ENCODE assay signal across 17 cellular contexts in genomic region chr2:234202601-234203000, GRCh38.
DNase-seq lines count a peak whose midpoint lies in the region; ATAC-seq, FAIRE-seq and TF ChIP-seq lines count a peak whose summit lies in the region.
"Had no signal": no experiment of that assay in that cellular context is flagged by ENCODE, and none has a peak within 500 bp of the region (broad histone marks: within the 10 kb centered on the region; RNA-seq: fewer than 3 reads in every experiment).

No MANE protein-coding gene starts in this region.

- dilution Hi-C loops in mammary epithelial cell (cut with HindIII; ENCODE audit: low sequenced_read_pairs), result no loop called here

- no peak for TF ChIP-seq CTCF in PC-3 (conservative IDR thresholded peaks at IDR 0.05; ENCODE audit: low read depth, low read length)
- no peak for TF ChIP-seq CTCF in mammary epithelial cell (conservative IDR thresholded peaks at IDR 0.05 in 1 of 2, IDR thresholded peaks at IDR 0.05 in 1 of 2; ENCODE audit: extremely low read depth in 1 of 2, insufficient read depth in 1 of 2, low read depth in 1 of 2, low read length in 2 of 2)

- no peak overlapping the region for H3K14ac ChIP-seq in mesenchymal stem cell (ENCODE audit: low read length in 2 of 2)

- H3K9me3 ChIP-seq in PC-3 (ENCODE audit: low read length), result no peaks in the 10 kb centered on the region
- H3K9me3 ChIP-seq in mammary epithelial cell (replicated peaks; ENCODE audit: insufficient read depth, low read length), result peaks cover 8% of the 10 kb centered on the region
- peaks cover 3% of the 10 kb centered on the region for H3K9me3 ChIP-seq in mesenchymal stem cell (ENCODE audit: control insufficient read depth, low read length)
- H3K9me3 ChIP-seq: SJCRH30 had no signal

- peak overlapping the region; percentile 19 for H2BK15ac ChIP-seq in mesenchymal stem cell (ENCODE audit: low read depth, poor library complexity, severe bottlenecking)

- peak overlapping the region in 1 of 2 experiments; percentile 66 for H3K18ac ChIP-seq in mesenchymal stem cell (ENCODE audit: low read depth in 1 of 2, low read length in 2 of 2)

- H3K4me2 ChIP-seq in PC-3 (ENCODE audit: low read length) (peak overlapping the region; percentile 73), mammary epithelial cell (ENCODE audit: insufficient read depth, low read depth, low read length) (peak overlapping the region; percentile 66), mesenchymal stem cell (ENCODE audit: low read length, poor library complexity, severe bottlenecking) (no peak overlapping the region)
- H3K4me2 ChIP-seq: KMS-11 had no signal

- WGBS in mammary epithelial cell (ENCODE audit: low coverage, missing lambda C conversion rate), result 100% methylated on average over 2 of the region's 2 CpGs
- 91% methylated on average over 2 of the region's 2 CpGs for WGBS in mesenchymal stem cell

- DNase-seq in PC-3 (no peak), mammary epithelial cell (no peak), mesenchymal stem cell (no peak), urothelium cell line (ENCODE audit: low spot score) (no peak)
- no peak for DNase-seq in activated T-cell treated with anti-CD3 and anti-CD28 coated beads, Interleukin-2, amount 50 U/mL, for 1 hour
- DNase-seq: CD4-positive, CD25-positive, alpha-beta regulatory T cell; MM.1S; NCI-H1105; NCI-H1694 treated with DMSO at 0.1 percent for 48 hours; NCI-H446 had no signal

- H4K8ac ChIP-seq in mesenchymal stem cell (ENCODE audit: low read length), result no peak overlapping the region

- no peaks in the 10 kb centered on the region for H3K27me3 ChIP-seq in ACC112 (ENCODE audit: insufficient read depth, low read length)
- H3K27me3 ChIP-seq in PC-3 (ENCODE audit: low read length), result no peaks in the 10 kb centered on the region
- H3K27me3 ChIP-seq in mammary epithelial cell (ENCODE audit: insufficient read depth, low read length), result no peaks in the 10 kb centered on the region
- peaks cover 0 to 6% of the 10 kb centered on the region in 2 experiments for H3K27me3 ChIP-seq in mesenchymal stem cell (ENCODE audit: control insufficient read depth in 1 of 2, insufficient read depth in 1 of 2, low read length in 2 of 2)
- H3K27me3 ChIP-seq: SJCRH30 had no signal

- H3K27ac ChIP-seq in ACC112 (ENCODE audit: low read depth, low read length), result peak overlapping the region; percentile 64
- peak overlapping the region; percentile 89 for H3K27ac ChIP-seq in PC-3 (ENCODE audit: low read length)
- peak overlapping the region; percentile 67 for H3K27ac ChIP-seq in mammary epithelial cell (ENCODE audit: insufficient read depth, low read depth, low read length)
- H3K27ac ChIP-seq in mesenchymal stem cell (ENCODE audit: low read length, poor library complexity, severe bottlenecking), result peak overlapping the region; percentile 99
- H3K27ac ChIP-seq: KMS-11, SJCRH30 had no signal

- no peak overlapping the region for H3K4ac ChIP-seq in mesenchymal stem cell (ENCODE audit: low read depth in 1 of 2, low read length in 2 of 2)

- H2AFZ ChIP-seq in ACC112 (ENCODE audit: low read length, unreplicated experiment) (no peak overlapping the region), PC-3 (ENCODE audit: low read length) (no peak overlapping the region), mammary epithelial cell (ENCODE audit: low read depth, low read length) (no peak overlapping the region), mesenchymal stem cell (ENCODE audit: low read depth, low read length) (no peak overlapping the region)

- H3K4me1 ChIP-seq in ACC112 (ENCODE audit: control insufficient read depth, insufficient read depth, low read length, unreplicated experiment) (peaks cover 25% of the 10 kb centered on the region), PC-3 (ENCODE audit: insufficient read depth, low read length) (peaks cover 32% of the 10 kb centered on the region), mammary epithelial cell (ENCODE audit: insufficient read depth, low read length) (peaks cover 16% of the 10 kb centered on the region), mesenchymal stem cell (ENCODE audit: control insufficient read depth, insufficient read depth, low read depth, low read length) (peaks cover 11% of the 10 kb centered on the region)
- H3K4me1 ChIP-seq: SJCRH30 had no signal

- H4K20me1 ChIP-seq in PC-3 (ENCODE audit: low read length), result no peaks in the 10 kb centered on the region
- no peaks in the 10 kb centered on the region for H4K20me1 ChIP-seq in mammary epithelial cell (ENCODE audit: insufficient read depth, low read length)

- no peak overlapping the region for H4K91ac ChIP-seq in mesenchymal stem cell (ENCODE audit: low read length)

- CTCF ChIA-PET in PC-3 (lab: Charles Lee) (no interaction called here), mammary epithelial cell (lab: Charles Lee; ENCODE audit: low non-redundant PET) (interaction anchor here (0.5 to 1.0 kb wide), 3 partner anchors 19 to 191 kb away, joined by 4 read pairs; no protein-coding TSS in a partner anchor)

- BruUV-seq in PC-3 (replicated peaks; lab: Mats Ljungman, UMichigan) (no TSS peak), mammary epithelial cell (replicated peaks; lab: Mats Ljungman, UMichigan) (no TSS peak)

- H3K9ac ChIP-seq in PC-3 (ENCODE audit: low read length), result peak overlapping the region; percentile 41
- H3K9ac ChIP-seq in mammary epithelial cell (ENCODE audit: insufficient read depth, low read length), result no peak overlapping the region
- peak overlapping the region; percentile 34 for H3K9ac ChIP-seq in mesenchymal stem cell (ENCODE audit: low read length)
- H3K9ac ChIP-seq: KMS-11 had no signal

- H3K79me2 ChIP-seq in ACC112 (ENCODE audit: control insufficient read depth, insufficient read depth, low read length, unreplicated experiment) (no peaks in the 10 kb centered on the region), PC-3 (ENCODE audit: low read length) (no peaks in the 10 kb centered on the region), mammary epithelial cell (ENCODE audit: insufficient read depth, low read length) (no peaks in the 10 kb centered on the region)

- H3K36me3 ChIP-seq in ACC112 (ENCODE audit: insufficient read depth, low read length) (no peaks in the 10 kb centered on the region), PC-3 (ENCODE audit: low read depth, low read length) (no peaks in the 10 kb centered on the region), mammary epithelial cell (ENCODE audit: insufficient read depth, low read length) (no peaks in the 10 kb centered on the region), mesenchymal stem cell (ENCODE audit: control insufficient read depth in 1 of 2, insufficient read depth in 2 of 2, low read depth in 1 of 2, low read length in 2 of 2) (no peaks in the 10 kb centered on the region)
- H3K36me3 ChIP-seq: SJCRH30 had no signal

- no peaks in the 10 kb centered on the region for H3F3A ChIP-seq in PC-3 (ENCODE audit: low read length, unreplicated experiment)

- peak overlapping the region; percentile 5; the same call in 1 of the 2 replicates for H3K4me3 ChIP-seq in ACC112 (ENCODE audit: low read depth, low read length)
- H3K4me3 ChIP-seq in PC-3 (ENCODE audit: low read length), result peak overlapping the region; percentile 39; the same call in 1 of the 2 replicates
- H3K4me3 ChIP-seq in mammary epithelial cell (replicated peaks in 1 of 3; ENCODE audit: insufficient read depth in 1 of 3, low read depth in 2 of 3, low read length in 3 of 3), result no peak overlapping the region
- no peak overlapping the region for H3K4me3 ChIP-seq in mesenchymal stem cell (ENCODE audit: insufficient read depth in 1 of 2, low read depth in 1 of 2, low read length in 2 of 2)
- H3K4me3 ChIP-seq: GM12878, SJCRH30 had no signal

- no peak for ATAC-seq in PC-3
- no peak for ATAC-seq in GM19463 (IDR thresholded peaks at IDR 0.05; ENCODE audit: unreplicated experiment)
- ATAC-seq in HG03039 (IDR thresholded peaks at IDR 0.05; ENCODE audit: unreplicated experiment), result no peak
- ATAC-seq: GM12878 had no signal

- FAIRE-seq in urothelium cell line (lab: Jason Lieb, UNC), result no peak
- FAIRE-seq: GM12878, GM18507 had no signal

- H3K79me1 ChIP-seq in mesenchymal stem cell (replicated peaks; ENCODE audit: low read length, poor library complexity, severe bottlenecking), result peaks cover 4% of the 10 kb centered on the region

- intact Hi-C loops in PC-3 (cut with micrococcal nuclease), result loop anchor here (2.0 to 5.0 kb wide), 3 partner anchors 48 to 225 kb away; no protein-coding TSS in a partner anchor
- intact Hi-C loops in mammary epithelial cell (cut with micrococcal nuclease), result loop anchor here (5.0 kb wide), 1 partner anchor 290 kb away; no protein-coding TSS in a partner anchor

- H3K9me2 ChIP-seq in PC-3 (replicated peaks; ENCODE audit: low read length), result no peaks in the 10 kb centered on the region

- POLR2A ChIA-PET in PC-3 (lab: Charles Lee; ENCODE audit: unreplicated experiment), result no interaction called here

- H2BK120ac ChIP-seq in mesenchymal stem cell (ENCODE audit: low read depth, low read length), result no peak overlapping the region

- H3K23ac ChIP-seq in mesenchymal stem cell (ENCODE audit: low read length in 2 of 2), result no peak overlapping the region

- H2BK5ac ChIP-seq in mesenchymal stem cell (ENCODE audit: low read depth, low read length, poor library complexity, severe bottlenecking), result peak overlapping the region; percentile 98

- in situ Hi-C loops in mammary epithelial cell (cut with MboI; ENCODE audit: low sequenced_read_pairs in 2 of 2), result no loop called here

- H2BK12ac ChIP-seq in mesenchymal stem cell (ENCODE audit: low read length in 2 of 2), result no peak overlapping the region

- peak overlapping the region; percentile 97 for H2AK5ac ChIP-seq in mesenchymal stem cell (ENCODE audit: low read length, severe bottlenecking)

Comparison
In these comparisons a context has a peak if more than half of its experiments do, and no peak if none do; other contexts are left out.
1. H3K4me3 ChIP-seq: peak in ACC112 (single experiment) and PC-3 (single experiment); none in mammary epithelial cell (0 of 3) and mesenchymal stem cell (0 of 2).
2. Peak in every context shown above with its lines, with median percentiles within 50 percentile points of each other: H3K27ac ChIP-seq.